8 cellular contexts compared by ENCODE assay signal in the genomic region with DNA sequence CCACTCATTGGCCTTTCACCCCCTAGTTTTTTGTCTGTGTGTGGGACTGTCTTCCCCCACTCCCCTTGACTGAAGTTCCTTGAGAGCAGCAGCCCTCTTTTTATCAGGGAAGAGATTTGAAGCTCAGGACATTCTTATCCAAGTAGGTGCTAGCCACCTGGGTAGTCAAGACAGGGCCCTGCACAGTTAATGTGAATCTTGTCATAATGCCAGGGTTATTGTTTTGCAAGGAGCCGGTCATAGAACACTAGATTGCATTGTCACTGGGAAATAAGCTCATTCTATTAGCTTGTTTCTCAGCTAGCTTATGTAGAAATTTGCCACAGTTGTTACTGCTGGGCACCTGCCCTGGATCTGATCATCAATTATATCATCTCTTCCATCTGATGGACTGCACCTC. TPM values are rescaled to one million over a fixed set of nuclear protein-coding genes. Genes with fewer than 3 reads are reported as not detected.
DNase-seq lines count a peak whose midpoint lies in the region; ATAC-seq and TF ChIP-seq lines count a peak whose summit lies in the region.

No MANE protein-coding gene starts in this region.

- TF ChIP-seq POLR2A in stomach (IDR thresholded peaks at IDR 0.05): no peak

- POLR2A ChIA-PET in activated CD8-positive, alpha-beta T cell treated with anti-CD3 and anti-CD28 coated beads for 36 hours (lab: Charles Lee): interaction anchor here (0.6 to 1.4 kb wide), 5 partner anchors 10 to 498 kb away, joined by 3 to 4 read pairs (median 3); no protein-coding TSS in a partner anchor

- H3K4me3 ChIP-seq in stomach: peak overlapping the region; percentile 58 to 68 (median 62)

- no peaks in the 10 kb centered on the region for H3K9me3 Mint-ChIP-seq in activated CD8-positive, alpha-beta T cell treated with anti-CD3 and anti-CD28 coated beads for 36 hours
- H3K9me3 Mint-ChIP-seq in immature natural killer cell: peaks cover 0 to 1% (median 0%) of the 10 kb centered on the region in 6 donors

- WGBS in stomach, 5 donors: 18 to 48% (median 31%) methylated on average over 1 of the region's 1 CpG

- no peaks in the 10 kb centered on the region for H3K36me3 ChIP-seq in stomach

- peaks cover 7% of the 10 kb centered on the region for H3K36me3 Mint-ChIP-seq in activated CD8-positive, alpha-beta T cell treated with anti-CD3 and anti-CD28 coated beads for 36 hours (ENCODE audit: low read depth)
- peaks cover 2 to 9% (median 6%) of the 10 kb centered on the region in 3 donors for H3K36me3 Mint-ChIP-seq in immature natural killer cell

- peak; percentile 39 for DNase-seq in NCI-H748 (lab: John Stamatoyannopoulos, UW; ENCODE audit: unreplicated experiment)
- DNase-seq in NCI-H748 treated with DMSO at 0.1 percent for 48 hours (lab: John Stamatoyannopoulos, UW): no peak
- no peak for DNase-seq in activated CD8-positive, alpha-beta T cell treated with anti-CD3 and anti-CD28 coated beads for 36 hours
- DNase-seq in immature natural killer cell: no peak
- DNase-seq in stomach: no peak
- no peak for DNase-seq in cerebellar cortex (ENCODE audit: low spot score)
- DNase-seq in occipital lobe (lab: John Stamatoyannopoulos, UW): no peak

- no peaks in the 10 kb centered on the region for H3K27me3 Mint-ChIP-seq in activated CD8-positive, alpha-beta T cell treated with anti-CD3 and anti-CD28 coated beads for 36 hours
- peaks cover 7 to 15% (median 11%) of the 10 kb centered on the region in 3 donors for H3K27me3 Mint-ChIP-seq in immature natural killer cell (ENCODE audit: low read depth in 3 of 3)

- peak overlapping the region; percentile 79 to 93 (median 84) for H3K27ac ChIP-seq in stomach

- H3K4me1 ChIP-seq in stomach: peaks cover 6 to 32% (median 28%) of the 10 kb centered on the region in 4 donors

- no peak for ATAC-seq in activated CD8-positive, alpha-beta T cell treated with anti-CD3 and anti-CD28 coated beads for 36 hours
- no peak for ATAC-seq in GM19035 (IDR thresholded peaks at IDR 0.05; ENCODE audit: unreplicated experiment)

- TF ChIP-seq CTCF in activated CD8-positive, alpha-beta T cell treated with anti-CD3 and anti-CD28 coated beads for 36 hours (IDR thresholded peaks at IDR 0.05): no peak
- no peak for TF ChIP-seq CTCF in stomach (IDR thresholded peaks at IDR 0.05)

- intact Hi-C loops in activated CD8-positive, alpha-beta T cell treated with anti-CD3 and anti-CD28 coated beads for 36 hours (cut with micrococcal nuclease): no loop called here
- intact Hi-C loops in stomach (cut with DNase I; ENCODE audit: low total_unique reads): no loop called here

- TF ChIP-seq EP300 in stomach (IDR thresholded peaks at IDR 0.05): no peak

- CTCF ChIA-PET in activated CD8-positive, alpha-beta T cell treated with anti-CD3 and anti-CD28 coated beads for 36 hours (lab: Charles Lee): interaction anchor here (0.6 to 1.3 kb wide), 4 partner anchors 10 to 1543 kb away, joined by 3 to 4 read pairs (median 4); no protein-coding TSS in a partner anchor

- H3K9me3 ChIP-seq in stomach: no peaks in the 10 kb centered on the region

- H3K4me1 Mint-ChIP-seq in activated CD8-positive, alpha-beta T cell treated with anti-CD3 and anti-CD28 coated beads for 36 hours (ENCODE audit: low read depth): peaks cover 22% of the 10 kb centered on the region
- peaks cover 24 to 29% of the 10 kb centered on the region in 2 donors for H3K4me1 Mint-ChIP-seq in immature natural killer cell

- no peaks in the 10 kb centered on the region for H3K27me3 ChIP-seq in stomach

- peak overlapping the region; percentile 90 for H3K27ac Mint-ChIP-seq in activated CD8-positive, alpha-beta T cell treated with anti-CD3 and anti-CD28 coated beads for 36 hours
- H3K27ac Mint-ChIP-seq in immature natural killer cell: peak overlapping the region; percentile 66 to 90 (median 80)

- H3K4me3 Mint-ChIP-seq in activated CD8-positive, alpha-beta T cell treated with anti-CD3 and anti-CD28 coated beads for 36 hours: peak overlapping the region; percentile 93
- peak overlapping the region; percentile 91 to 100 (median 93) for H3K4me3 Mint-ChIP-seq in immature natural killer cell

RNA-seq across cellular contexts. Expression of gene KANK1, which starts 33.7 kb away (rescaled TPM):
- 1 to 10 TPM; 2.6 to 2.8 TPM for total RNA-seq in activated CD8-positive, alpha-beta T cell treated with anti-CD3 and anti-CD28 coated beads for 36 hours
- polyA plus RNA-seq in immature natural killer cell (under 1 TPM in 2 of 3 donors, not detected in 1; 0.04 to 0.59 TPM), stomach (10 to 100 TPM; 12.4 to 21.5 (median 14.1) TPM)
- total RNA-seq in stomach (10 to 100 TPM; 17.1 to 44.1 (median 32.1) TPM), occipital lobe (7.8 TPM)
